2 cellular contexts compared by ENCODE assay signal in genomic region chr13:27599845-27600553, GRCh38.
TF ChIP-seq lines count a peak whose summit lies in the region.

No MANE protein-coding gene starts in this region.

TF ChIP-seq in GM23338, 12 proteins besides CTCF, POLR2A, EP300 and RAD21:
- TF ChIP-seq EZH2phosphoT487 (IDR thresholded peaks at IDR 0.05; ENCODE audit: unreplicated experiment) = no peak
- no peak for TF ChIP-seq ZNF462 (CRISPR knock-in tag; IDR thresholded peaks at IDR 0.05)
- no peak for TF ChIP-seq STAT1 (IDR thresholded peaks at IDR 0.05; ENCODE audit: unreplicated experiment)
- TF ChIP-seq, protein P1, sequence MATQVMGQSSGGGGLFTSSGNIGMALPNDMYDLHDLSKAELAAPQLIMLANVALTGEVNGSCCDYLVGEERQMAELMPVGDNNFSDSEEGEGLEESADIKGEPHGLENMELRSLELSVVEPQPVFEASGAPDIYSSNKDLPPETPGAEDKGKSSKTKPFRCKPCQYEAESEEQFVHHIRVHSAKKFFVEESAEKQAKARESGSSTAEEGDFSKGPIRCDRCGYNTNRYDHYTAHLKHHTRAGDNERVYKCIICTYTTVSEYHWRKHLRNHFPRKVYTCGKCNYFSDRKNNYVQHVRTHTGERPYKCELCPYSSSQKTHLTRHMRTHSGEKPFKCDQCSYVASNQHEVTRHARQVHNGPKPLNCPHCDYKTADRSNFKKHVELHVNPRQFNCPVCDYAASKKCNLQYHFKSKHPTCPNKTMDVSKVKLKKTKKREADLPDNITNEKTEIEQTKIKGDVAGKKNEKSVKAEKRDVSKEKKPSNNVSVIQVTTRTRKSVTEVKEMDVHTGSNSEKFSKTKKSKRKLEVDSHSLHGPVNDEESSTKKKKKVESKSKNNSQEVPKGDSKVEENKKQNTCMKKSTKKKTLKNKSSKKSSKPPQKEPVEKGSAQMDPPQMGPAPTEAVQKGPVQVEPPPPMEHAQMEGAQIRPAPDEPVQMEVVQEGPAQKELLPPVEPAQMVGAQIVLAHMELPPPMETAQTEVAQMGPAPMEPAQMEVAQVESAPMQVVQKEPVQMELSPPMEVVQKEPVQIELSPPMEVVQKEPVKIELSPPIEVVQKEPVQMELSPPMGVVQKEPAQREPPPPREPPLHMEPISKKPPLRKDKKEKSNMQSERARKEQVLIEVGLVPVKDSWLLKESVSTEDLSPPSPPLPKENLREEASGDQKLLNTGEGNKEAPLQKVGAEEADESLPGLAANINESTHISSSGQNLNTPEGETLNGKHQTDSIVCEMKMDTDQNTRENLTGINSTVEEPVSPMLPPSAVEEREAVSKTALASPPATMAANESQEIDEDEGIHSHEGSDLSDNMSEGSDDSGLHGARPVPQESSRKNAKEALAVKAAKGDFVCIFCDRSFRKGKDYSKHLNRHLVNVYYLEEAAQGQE (IDR thresholded peaks at IDR 0.05; ENCODE audit: unreplicated experiment) = no peak
- no peak for TF ChIP-seq ETS1 (IDR thresholded peaks at IDR 0.05)
- no peak for TF ChIP-seq POLR2AphosphoS5 (IDR thresholded peaks at IDR 0.05; ENCODE audit: low read depth)
- no peak for TF ChIP-seq CREB1 (CRISPR knock-in tag; IDR thresholded peaks at IDR 0.05; ENCODE audit: low read depth)
- no peak for TF ChIP-seq EZH2 (IDR thresholded peaks at IDR 0.05; ENCODE audit: low read depth, unreplicated experiment)
- no peak for TF ChIP-seq NANOG (IDR thresholded peaks at IDR 0.05; ENCODE audit: borderline replicate concordance)
- no peak for TF ChIP-seq ZNF114 (CRISPR knock-in tag; IDR thresholded peaks at IDR 0.05)
- no peak for TF ChIP-seq ZNF331 (CRISPR knock-in tag; IDR thresholded peaks at IDR 0.05; ENCODE audit: low read depth)
- no peak for TF ChIP-seq JUNB (IDR thresholded peaks at IDR 0.05; ENCODE audit: unreplicated experiment)

TF ChIP-seq in SK-N-SH, 30 proteins besides CTCF, POLR2A, EP300 and RAD21:
- no peak for TF ChIP-seq YY1 (IDR thresholded peaks at IDR 0.05; ENCODE audit: low read depth)
- 0 out of 2 replicates have a peak, but pooled peaks have one; percentile 36 for TF ChIP-seq POLR2AphosphoS5 (IDR thresholded peaks at IDR 0.05; ENCODE audit: low read depth, low read length)
- TF ChIP-seq, protein P2, sequence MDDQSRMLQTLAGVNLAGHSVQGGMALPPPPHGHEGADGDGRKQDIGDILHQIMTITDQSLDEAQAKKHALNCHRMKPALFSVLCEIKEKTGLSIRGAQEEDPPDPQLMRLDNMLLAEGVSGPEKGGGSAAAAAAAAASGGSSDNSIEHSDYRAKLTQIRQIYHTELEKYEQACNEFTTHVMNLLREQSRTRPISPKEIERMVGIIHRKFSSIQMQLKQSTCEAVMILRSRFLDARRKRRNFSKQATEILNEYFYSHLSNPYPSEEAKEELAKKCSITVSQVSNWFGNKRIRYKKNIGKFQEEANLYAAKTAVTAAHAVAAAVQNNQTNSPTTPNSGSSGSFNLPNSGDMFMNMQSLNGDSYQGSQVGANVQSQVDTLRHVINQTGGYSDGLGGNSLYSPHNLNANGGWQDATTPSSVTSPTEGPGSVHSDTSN (IDR thresholded peaks at IDR 0.05) = peak; percentile 63
- TF ChIP-seq, protein P3, sequence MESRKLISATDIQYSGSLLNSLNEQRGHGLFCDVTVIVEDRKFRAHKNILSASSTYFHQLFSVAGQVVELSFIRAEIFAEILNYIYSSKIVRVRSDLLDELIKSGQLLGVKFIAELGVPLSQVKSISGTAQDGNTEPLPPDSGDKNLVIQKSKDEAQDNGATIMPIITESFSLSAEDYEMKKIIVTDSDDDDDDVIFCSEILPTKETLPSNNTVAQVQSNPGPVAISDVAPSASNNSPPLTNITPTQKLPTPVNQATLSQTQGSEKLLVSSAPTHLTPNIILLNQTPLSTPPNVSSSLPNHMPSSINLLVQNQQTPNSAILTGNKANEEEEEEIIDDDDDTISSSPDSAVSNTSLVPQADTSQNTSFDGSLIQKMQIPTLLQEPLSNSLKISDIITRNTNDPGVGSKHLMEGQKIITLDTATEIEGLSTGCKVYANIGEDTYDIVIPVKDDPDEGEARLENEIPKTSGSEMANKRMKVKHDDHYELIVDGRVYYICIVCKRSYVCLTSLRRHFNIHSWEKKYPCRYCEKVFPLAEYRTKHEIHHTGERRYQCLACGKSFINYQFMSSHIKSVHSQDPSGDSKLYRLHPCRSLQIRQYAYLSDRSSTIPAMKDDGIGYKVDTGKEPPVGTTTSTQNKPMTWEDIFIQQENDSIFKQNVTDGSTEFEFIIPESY (IDR thresholded peaks at IDR 0.05; ENCODE audit: borderline replicate concordance, low read depth) = 0 out of 2 replicates have a peak, but pooled peaks have one; percentile 46
- peak; percentile 84 for TF ChIP-seq FOSL2 (IDR thresholded peaks at IDR 0.05; ENCODE audit: borderline replicate concordance, low read depth)
- TF ChIP-seq JUND (IDR thresholded peaks at IDR 0.05) = peak; percentile 98
- peak; percentile 79 for TF ChIP-seq TCF12 (IDR thresholded peaks at IDR 0.05)
- TF ChIP-seq TAF1 (IDR thresholded peaks at IDR 0.05; ENCODE audit: borderline replicate concordance, low read depth, low read length) = no peak
- TF ChIP-seq NFIC (IDR thresholded peaks at IDR 0.05; ENCODE audit: borderline replicate concordance) = peak; percentile 57
- TF ChIP-seq TEAD4 (IDR thresholded peaks at IDR 0.05; ENCODE audit: borderline replicate concordance, insufficient read depth) = peak; percentile 86
- TF ChIP-seq, protein P4, sequence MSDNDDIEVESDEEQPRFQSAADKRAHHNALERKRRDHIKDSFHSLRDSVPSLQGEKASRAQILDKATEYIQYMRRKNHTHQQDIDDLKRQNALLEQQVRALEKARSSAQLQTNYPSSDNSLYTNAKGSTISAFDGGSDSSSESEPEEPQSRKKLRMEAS (IDR thresholded peaks at IDR 0.05; ENCODE audit: low read depth) = peak; percentile 53; the same call in 1 of the 2 replicates
- no peak for TF ChIP-seq GATA2 (CRISPR knock-in tag; IDR thresholded peaks at IDR 0.05)
- no peak for TF ChIP-seq RFX5 (IDR thresholded peaks at IDR 0.05; ENCODE audit: low read length)
- TF ChIP-seq SIN3A (IDR thresholded peaks at IDR 0.05; ENCODE audit: borderline replicate concordance, low read depth, low read length) = 0 out of 2 replicates have a peak, but pooled peaks have one; percentile 34
